In genomic region chr2:203532957-203533695, GRCh38 we compare ENCODE assay signal across 7 cellular contexts. TPM values are rescaled to one million over a fixed set of nuclear protein-coding genes. Genes with fewer than 3 reads are reported as not detected.
A peak's percentile ranks its signal among the peaks of the same experiment; 100 is the strongest.
DNase-seq lines count a peak whose midpoint lies in the region; ATAC-seq and TF ChIP-seq lines count a peak whose summit lies in the region.

No MANE protein-coding gene starts in this region.

- in situ Hi-C loops in GM23248 (cut with MboI) (no loop called here), GM13977 (cut with MboI; ENCODE audit: low pct_unique_long_range_greater_than_20kb, low sequenced_read_pairs, unreplicated experiment) (no loop called here)

- TF ChIP-seq CTCF in RWPE1 (conservative IDR thresholded peaks at IDR 0.05; ENCODE audit: low read depth): no peak
- TF ChIP-seq CTCF in fibroblast of pulmonary artery (IDR thresholded peaks at IDR 0.05; ENCODE audit: low read length, missing control alignments): no peak
- no peak for TF ChIP-seq CTCF in GM13977 (IDR thresholded peaks at IDR 0.05; ENCODE audit: extremely low read depth, insufficient read depth, missing control alignments)

- H3K36me3 ChIP-seq in GM23248 (ENCODE audit: low read depth): peaks cover 13% of the 10 kb centered on the region; the same call in 1 of the 2 replicates

- no peak overlapping the region for H2AFZ ChIP-seq in GM23248

- CTCF ChIA-PET in RWPE1 (lab: Yijun Ruan, JAX): interaction anchor here (1.2 kb wide), 1 partner anchor 118 kb away, joined by 4 read pairs; no protein-coding TSS in a partner anchor

- H3K9ac ChIP-seq in GM23248: peak overlapping the region; percentile 98

- H3K27ac ChIP-seq in GM23248 (peak overlapping the region; percentile 92), RWPE1 (no peak overlapping the region)

- 0 to 1% methylated on average over 7 of the region's 7 CpGs for WGBS in GM23248 (ENCODE audit: low coverage in 1 of 2, low lambda C conversion rate in 2 of 2, missing lambda C conversion rate in 2 of 2), 2 experiments

- ATAC-seq in GM21447 (IDR thresholded peaks at IDR 0.05; ENCODE audit: unreplicated experiment): no peak
- no peak for ATAC-seq in HG02840 (IDR thresholded peaks at IDR 0.05; ENCODE audit: low FRiP score, unreplicated experiment)

- H3K9me2 ChIP-seq in GM23248 (ENCODE audit: insufficient read depth): no peaks in the 10 kb centered on the region

- H3K9me3 ChIP-seq in GM23248 (ENCODE audit: low read depth): no peaks in the 10 kb centered on the region

- peaks cover 20% of the 10 kb centered on the region for H4K20me1 ChIP-seq in GM23248 (ENCODE audit: insufficient read depth)

- H3K79me2 ChIP-seq in GM23248 (ENCODE audit: insufficient read depth): peaks cover 68% of the 10 kb centered on the region

- peak overlapping the region; percentile 88 for H3K4me3 ChIP-seq in GM23248
- peak overlapping the region; percentile 76 for H3K4me3 ChIP-seq in fibroblast of pulmonary artery (replicated peaks; ENCODE audit: low read depth, low read length)

- peaks cover 70% of the 10 kb centered on the region for H3F3A ChIP-seq in GM23248 (ENCODE audit: insufficient read depth)

- DNase-seq in GM23248 (peak; percentile 83), RWPE1 (ENCODE audit: low spot score) (peak; percentile 22), fibroblast of pulmonary artery (ENCODE audit: low read depth) (peak; percentile 74), pons (ENCODE audit: low spot score) (peak; percentile 49), GM13977 (ENCODE audit: low spot score) (no peak)

- H3K4me2 ChIP-seq in GM23248 (ENCODE audit: unreplicated experiment): peak overlapping the region; percentile 91

- no peaks in the 10 kb centered on the region for H3K27me3 ChIP-seq in GM23248 (replicated peaks; ENCODE audit: insufficient read depth)

- POLR2A ChIA-PET in RWPE1 (lab: Yijun Ruan, JAX; ENCODE audit: low non-redundant PET): interaction anchor here (0.7 kb wide), 1 partner anchor 19 kb away, joined by 3 read pairs; no protein-coding TSS in a partner anchor

- peaks cover 38% of the 10 kb centered on the region for H3K4me1 ChIP-seq in GM23248 (ENCODE audit: insufficient read depth)

RNA-seq across cellular contexts. Expression of gene RAPH1, which starts 2.0 kb away (rescaled TPM):
- total RNA-seq in GM23248 (2014; rRNA removed; shearing (Covaris generic)): 83.9 and 144 TPM in 2 replicates
- 36.9 and 38.8 TPM in 2 replicates for polyA plus RNA-seq in GM23248 (2016; fragmentation: Nextera tagmentation; extraction: Ambion mirVana)
